ENCODE assay signal across 10 cellular contexts in genomic region chr6:131948692-131949614, GRCh38. TPM values are rescaled to one million over a fixed set of nuclear protein-coding genes. Genes with fewer than 3 reads are reported as not detected.
A peak's percentile ranks its signal among the peaks of the same experiment; 100 is the strongest.
DNase-seq lines count a peak whose midpoint lies in the region; ATAC-seq and TF ChIP-seq lines count a peak whose summit lies in the region.
"Had no signal": no experiment of that assay in that cellular context is flagged by ENCODE, and none has a peak within 500 bp of the region (broad histone marks: within the 10 kb centered on the region; RNA-seq: fewer than 3 reads in every experiment).

No MANE protein-coding gene starts in this region.

- H3K79me2 ChIP-seq in mammary epithelial cell (ENCODE audit: insufficient read depth, low read length) = peaks cover 18% of the 10 kb centered on the region

- 21% methylated on average over 16 of the region's 18 CpGs for WGBS in mammary epithelial cell (ENCODE audit: low coverage, missing lambda C conversion rate)

- peaks cover 10% of the 10 kb centered on the region for H3K36me3 ChIP-seq in mammary epithelial cell (ENCODE audit: insufficient read depth, low read length)

- TF ChIP-seq CTCF in HFFc6 (IDR thresholded peaks at IDR 0.05) (no peak), mammary epithelial cell (conservative IDR thresholded peaks at IDR 0.05 in 1 of 2, IDR thresholded peaks at IDR 0.05 in 1 of 2; ENCODE audit: extremely low read depth in 1 of 2, insufficient read depth in 1 of 2, low read depth in 1 of 2, low read length in 2 of 2) (no peak)

- BruUV-seq in mammary epithelial cell (replicated peaks; lab: Mats Ljungman, UMichigan) = no TSS peak

- in situ Hi-C loops in mammary epithelial cell (cut with MboI; ENCODE audit: low sequenced_read_pairs in 2 of 2) = no loop called here

- no peak for ATAC-seq in stimulated activated effector memory CD8-positive, alpha-beta T cell treated with anti-CD3 and anti-CD28 coated beads, Interleukin-12 subunit alpha, Interleukin-12 subunit beta, amount 100 ng/mL, for 72 hours
- ATAC-seq in HG02973 (IDR thresholded peaks at IDR 0.05; ENCODE audit: unreplicated experiment) (no peak), HG02798 (IDR thresholded peaks at IDR 0.05; ENCODE audit: poor library complexity, unreplicated experiment) (no peak), HG03521 (IDR thresholded peaks at IDR 0.05; ENCODE audit: unreplicated experiment) (no peak)

- DNase-seq in HFFc6 = peak; percentile 87
- DNase-seq in mammary epithelial cell = peak; percentile 43
- peak; percentile 66 for DNase-seq in kidney tubule cell (ENCODE audit: low spot score)
- no peak for DNase-seq in stimulated activated effector memory CD8-positive, alpha-beta T cell treated with anti-CD3 and anti-CD28 coated beads, Interleukin-12 subunit alpha, Interleukin-12 subunit beta, amount 100 ng/mL, for 72 hours (ENCODE audit: low spot score in 2 of 2)
- no peak for DNase-seq in activated gamma-delta T cell treated with Interleukin-2 at 50 U/mL for 16 hours
- DNase-seq: NCI-H1694; stimulated activated CD4-positive, alpha-beta T cell treated with anti-CD3 and anti-CD28 coated beads, Interleukin-4, amount 100 ng/mL, for 4 hours had no signal

- peaks cover 57% of the 10 kb centered on the region for H3K27me3 Mint-ChIP-seq in HFFc6 (ENCODE audit: insufficient read depth)

- H3K4me1 Mint-ChIP-seq in HFFc6 (ENCODE audit: low read depth) = peaks cover 73% of the 10 kb centered on the region
- peaks cover 14% of the 10 kb centered on the region for H3K4me1 Mint-ChIP-seq in stimulated activated effector memory CD8-positive, alpha-beta T cell treated with anti-CD3 and anti-CD28 coated beads, Interleukin-12 subunit alpha, Interleukin-12 subunit beta, amount 100 ng/mL, for 72 hours

- H3K27ac Mint-ChIP-seq in HFFc6 = peak overlapping the region; percentile 97
- no peak overlapping the region for H3K27ac Mint-ChIP-seq in stimulated activated effector memory CD8-positive, alpha-beta T cell treated with anti-CD3 and anti-CD28 coated beads, Interleukin-12 subunit alpha, Interleukin-12 subunit beta, amount 100 ng/mL, for 72 hours

- H4K20me1 ChIP-seq in mammary epithelial cell (ENCODE audit: insufficient read depth, low read length) = no peaks in the 10 kb centered on the region

- peaks cover 44% of the 10 kb centered on the region for H3K36me3 Mint-ChIP-seq in HFFc6 (ENCODE audit: low read depth)
- H3K36me3 Mint-ChIP-seq in stimulated activated effector memory CD8-positive, alpha-beta T cell treated with anti-CD3 and anti-CD28 coated beads, Interleukin-12 subunit alpha, Interleukin-12 subunit beta, amount 100 ng/mL, for 72 hours = no peaks in the 10 kb centered on the region

- H3K4me3 Mint-ChIP-seq in HFFc6 = peak overlapping the region; percentile 99
- H3K4me3 Mint-ChIP-seq in stimulated activated effector memory CD8-positive, alpha-beta T cell treated with anti-CD3 and anti-CD28 coated beads, Interleukin-12 subunit alpha, Interleukin-12 subunit beta, amount 100 ng/mL, for 72 hours = peak overlapping the region; percentile 71

- H3K9me3 Mint-ChIP-seq in HFFc6 = peaks cover 28% of the 10 kb centered on the region
- no peaks in the 10 kb centered on the region for H3K9me3 Mint-ChIP-seq in stimulated activated effector memory CD8-positive, alpha-beta T cell treated with anti-CD3 and anti-CD28 coated beads, Interleukin-12 subunit alpha, Interleukin-12 subunit beta, amount 100 ng/mL, for 72 hours

- intact Hi-C loops in mammary epithelial cell (cut with micrococcal nuclease) = no loop called here

- peaks cover 34% of the 10 kb centered on the region for H3K4me1 ChIP-seq in mammary epithelial cell (ENCODE audit: insufficient read depth, low read length)

- peak overlapping the region in 2 of 3 experiments; percentile 42 to 77 for H3K4me3 ChIP-seq in mammary epithelial cell (replicated peaks in 1 of 3; ENCODE audit: insufficient read depth in 1 of 3, low read depth in 2 of 3, low read length in 3 of 3)

- H3K27ac ChIP-seq in mammary epithelial cell (ENCODE audit: insufficient read depth, low read depth, low read length) = peak overlapping the region; percentile 27

- H2AFZ ChIP-seq in mammary epithelial cell (ENCODE audit: low read depth, low read length) = no peak overlapping the region

- peak overlapping the region; percentile 97 for H3K4me2 ChIP-seq in mammary epithelial cell (ENCODE audit: insufficient read depth, low read depth, low read length)

- H3K9me3 ChIP-seq in mammary epithelial cell (replicated peaks; ENCODE audit: insufficient read depth, low read length) = no peaks in the 10 kb centered on the region

- no peaks in the 10 kb centered on the region for H3K27me3 ChIP-seq in mammary epithelial cell (ENCODE audit: insufficient read depth, low read length)

- CTCF ChIA-PET in mammary epithelial cell (lab: Charles Lee; ENCODE audit: low non-redundant PET) = interaction anchor here (0.8 to 1.0 kb wide), 2 partner anchors 24 to 269 kb away, joined by 4 to 11 read pairs; no protein-coding TSS in a partner anchor

- H3K9ac ChIP-seq in mammary epithelial cell (ENCODE audit: insufficient read depth, low read length) = peak overlapping the region; percentile 16

- dilution Hi-C loops in mammary epithelial cell (cut with HindIII; ENCODE audit: low sequenced_read_pairs) = loop anchor here (5.0 kb wide), 1 partner anchor 213 kb away; no protein-coding TSS in a partner anchor

RNA-seq across cellular contexts. Expression of gene CCN2, which starts 2.2 kb away (rescaled TPM):
- 100 to 1,000 TPM; 493 to 923 (median 550) TPM for total RNA-seq in HFFc6 (2021; fragmentation: NEBNext Ultra II Directional; extraction: Animal tissue kit (Norgen Biotek cat#: 25700))
- 100 to 1,000 TPM; 114 to 225 TPM for total RNA-seq in mammary epithelial cell
- 29.5 TPM for polyA plus RNA-seq in mammary epithelial cell
- 29.8 TPM for polyA minus RNA-seq in mammary epithelial cell

Comparison
In these comparisons a context has a peak if more than half of its experiments do, and no peak if none do; other contexts are left out.
1. DNase-seq: peak in HFFc6 (single experiment), mammary epithelial cell (single experiment) and kidney tubule cell (single experiment); none in stimulated activated effector memory CD8-positive, alpha-beta T cell treated with anti-CD3 and anti-CD28 coated beads, Interleukin-12 subunit alpha, Interleukin-12 subunit beta, amount 100 ng/mL, for 72 hours (0 of 2) and activated gamma-delta T cell treated with Interleukin-2 at 50 U/mL for 16 hours (single experiment).